Comparison of ENCODE assay signal across 1 cellular context in genomic region chr21:45291613-45292398, GRCh38.
TF ChIP-seq lines count a peak whose summit lies in the region.

No MANE protein-coding gene starts in this region.

TF ChIP-seq in K562, 482 proteins besides CTCF, POLR2A, EP300 and RAD21 (continued from another document):
- TF ChIP-seq ZBTB33 (CRISPR knock-in tag; IDR thresholded peaks at IDR 0.05), result peak; percentile 89
- peak; percentile 12; the same call in 1 of the 2 replicates for TF ChIP-seq POLR2G (IDR thresholded peaks at IDR 0.05; ENCODE audit: low read depth, low read length)
- no peak for TF ChIP-seq ADNP (tag; IDR thresholded peaks at IDR 0.05)
- peak in 1 of 2 experiments; percentile 30 for TF ChIP-seq E2F6 (IDR thresholded peaks at IDR 0.05; ENCODE audit: borderline replicate concordance in 1 of 2, extremely low read depth in 1 of 2, insufficient read depth in 1 of 2, insufficient read length in 1 of 2, low read depth in 1 of 2, low read length in 1 of 2, poor library complexity in 1 of 2, severe bottlenecking in 1 of 2)
- peak; percentile 12 for TF ChIP-seq KDM5B (IDR thresholded peaks at IDR 0.05; ENCODE audit: insufficient replicate concordance, low read depth, low read length)
- TF ChIP-seq ZNF561 (CRISPR knock-in tag; conservative IDR thresholded peaks at IDR 0.05), result no peak
- peak; percentile 93 for TF ChIP-seq ZBTB7A (IDR thresholded peaks at IDR 0.05; ENCODE audit: borderline replicate concordance, control insufficient read depth, low read depth, low read length)
- TF ChIP-seq NR1H2 (CRISPR knock-in tag; IDR thresholded peaks at IDR 0.05), result no peak
